ENCODE assay signal across 9 cellular contexts in the genomic region with DNA sequence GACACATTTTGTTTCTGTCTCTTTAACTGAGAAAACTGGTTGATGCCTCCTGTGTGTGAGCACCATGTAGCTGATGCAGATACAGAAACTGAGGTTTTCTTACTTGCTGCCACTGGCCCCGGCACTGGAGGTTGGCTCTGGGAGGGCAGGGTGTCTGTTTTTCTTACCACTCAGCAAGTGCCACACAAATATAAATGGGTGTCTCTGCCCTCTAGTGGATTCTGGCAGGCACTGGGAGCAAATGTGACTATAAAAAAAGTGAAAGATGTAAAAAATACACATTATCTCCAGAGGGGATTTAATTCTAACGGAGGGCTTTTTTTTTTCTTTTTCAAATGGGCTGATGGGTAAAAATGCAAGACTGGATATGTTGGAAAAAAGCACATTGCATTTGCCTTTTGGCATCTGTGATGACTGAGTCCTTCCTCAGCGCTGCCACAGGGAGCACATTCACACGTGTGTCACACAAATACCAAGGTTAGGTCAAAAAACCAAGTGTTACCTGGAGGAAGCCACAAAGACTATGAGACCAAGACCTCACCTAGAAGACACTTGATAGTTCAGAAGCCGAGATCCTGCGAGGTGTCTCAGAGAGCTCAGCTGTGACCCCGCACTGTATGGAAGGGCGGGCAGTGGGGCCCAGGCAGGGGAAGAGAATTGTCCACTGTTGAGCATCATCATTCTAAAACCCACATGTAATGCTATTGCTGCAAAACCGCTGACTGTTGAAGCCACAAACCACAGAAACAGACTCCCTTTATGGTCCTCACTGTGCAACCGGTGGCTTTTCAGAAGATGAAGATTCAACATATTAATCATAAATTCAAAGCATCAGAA. TPM values are rescaled to one million over a fixed set of nuclear protein-coding genes. Genes with fewer than 3 reads are reported as not detected.
A peak's percentile ranks its signal among the peaks of the same experiment; 100 is the strongest.
DNase-seq lines count a peak whose midpoint lies in the region; FAIRE-seq and TF ChIP-seq lines count a peak whose summit lies in the region.
"Had no signal": no experiment of that assay in that cellular context is flagged by ENCODE, and none has a peak within 500 bp of the region (broad histone marks: within the 10 kb centered on the region; RNA-seq: fewer than 3 reads in every experiment).

No MANE protein-coding gene starts in this region.

- H3K36me3 ChIP-seq in adipocyte (ENCODE audit: control insufficient read depth, insufficient read depth, low read length, severe bottlenecking), result no peaks in the 10 kb centered on the region

- no peaks in the 10 kb centered on the region for H3K27me3 ChIP-seq in adipocyte (replicated peaks; ENCODE audit: control insufficient read depth, insufficient read depth, low read length)

- peaks cover 22% of the 10 kb centered on the region for H3K4me1 ChIP-seq in adipocyte (ENCODE audit: control insufficient read depth, insufficient read depth, low read length)

- DNase-seq in DMS79 (lab: John Stamatoyannopoulos, UW), result peak; percentile 4
- DNase-seq in DMS79 treated with DMSO at 0.1 percent for 48 hours (lab: John Stamatoyannopoulos, UW), result no peak
- no peak for DNase-seq in H54 (ENCODE audit: insufficient read length, low spot score)
- DNase-seq in Kasumi-1 (lab: John Stamatoyannopoulos, UW), result peak; percentile 75 to 78
- DNase-seq in SK-N-DZ (ENCODE audit: low spot score), result peak; percentile 64
- peak; percentile 63 for DNase-seq in adipocyte (ENCODE audit: low read depth)
- peak; percentile 44 for DNase-seq in stimulated activated CD4-positive, alpha-beta T cell treated with anti-CD3 and anti-CD28 coated beads, Interleukin-4, amount 100 ng/mL, for 24 hours

- H3K4me3 ChIP-seq in adipocyte (ENCODE audit: low read length) (no peak overlapping the region), iPS-11a (ENCODE audit: low read depth, low read length) (peak overlapping the region; percentile 4)

- no peak overlapping the region for H3K9ac ChIP-seq in adipocyte (ENCODE audit: low read length)

- H3K9me3 ChIP-seq in adipocyte (ENCODE audit: control insufficient read depth, low read length), result no peaks in the 10 kb centered on the region

- FAIRE-seq in H54 (lab: Jason Lieb, UNC), result peak; percentile 38
- FAIRE-seq: A204.1 had no signal

- TF ChIP-seq POLR2A in H54 (IDR thresholded peaks at IDR 0.05; ENCODE audit: low read depth, low read length), result no peak

RNA-seq across cellular contexts. Expression of a gene that starts 18.9 kb away (rescaled TPM):
- polyA plus RNA-seq in SK-N-DZ (2014; cell fraction: cytosol; rRNA removed), result 5.9 and 8.3 TPM in 2 replicates
- 10.7 and 13.3 TPM in 2 replicates for polyA plus RNA-seq in SK-N-DZ (2014; cell fraction: nucleus; rRNA removed)

Comparison
In these comparisons a context has a peak if more than half of its experiments do, and no peak if none do; other contexts are left out.
1. DNase-seq: peak in DMS79 (single experiment), Kasumi-1 (2 of 2), SK-N-DZ (single experiment), adipocyte (single experiment) and stimulated activated CD4-positive, alpha-beta T cell treated with anti-CD3 and anti-CD28 coated beads, Interleukin-4, amount 100 ng/mL, for 24 hours (single experiment); none in DMS79 treated with DMSO at 0.1 percent for 48 hours (single experiment) and H54 (single experiment).